In the genomic region with DNA sequence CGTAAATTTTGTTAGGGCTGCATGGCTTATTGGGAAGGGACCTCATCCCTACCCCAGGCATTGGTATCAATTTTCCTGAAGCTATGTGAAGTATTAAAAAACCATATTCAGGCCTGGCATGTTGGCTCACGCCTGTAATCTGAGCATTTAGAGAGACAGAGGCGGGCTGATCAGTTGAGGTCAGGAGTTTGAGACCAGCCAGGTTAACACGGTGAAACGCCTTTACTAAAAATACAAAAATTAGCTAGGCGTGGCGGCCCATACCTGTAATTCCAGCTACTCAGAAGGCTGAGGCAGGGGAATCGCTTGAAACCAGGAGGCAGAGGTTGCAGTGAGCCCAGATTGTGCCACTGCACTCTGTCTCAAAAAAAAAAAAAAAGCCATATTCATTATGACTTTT, we compare ENCODE assay signal across 12 cellular contexts. TPM values are rescaled to one million over a fixed set of nuclear protein-coding genes. Genes with fewer than 3 reads are reported as not detected.
DNase-seq lines count a peak whose midpoint lies in the region; ATAC-seq and TF ChIP-seq lines count a peak whose summit lies in the region.
"Had no signal": no experiment of that assay in that cellular context is flagged by ENCODE, and none has a peak within 500 bp of the region (broad histone marks: within the 10 kb centered on the region; RNA-seq: fewer than 3 reads in every experiment).

No MANE protein-coding gene starts in this region.

- peaks cover 4% of the 10 kb centered on the region for H3K9me3 Mint-ChIP-seq in activated naive CD4-positive, alpha-beta T cell treated with anti-CD3 and anti-CD28 coated beads, Interleukin-2, amount 50 U/mL, for 24 hours
- H3K9me3 Mint-ChIP-seq in activated CD8-positive, alpha-beta T cell treated with anti-CD3 and anti-CD28 coated beads, Interleukin-2, amount 10 ng/mL, durations not matched to agents 7 days and 5 days (ENCODE audit: insufficient read depth) = no peaks in the 10 kb centered on the region
- H3K9me3 Mint-ChIP-seq in glutamatergic neuron (ENCODE audit: unreplicated experiment) = no peaks in the 10 kb centered on the region

- no peak overlapping the region for H3K27ac ChIP-seq in thoracic aorta
- H3K27ac ChIP-seq: KMS-11 had no signal

- ATAC-seq in activated CD8-positive, alpha-beta T cell treated with anti-CD3 and anti-CD28 coated beads, Interleukin-2, amount 10 ng/mL, durations not matched to agents 7 days and 5 days = no peak
- no peak for ATAC-seq in thoracic aorta (ENCODE audit: insufficient number of reproducible peaks, low FRiP score, low read depth)
- no peak for ATAC-seq in HG03460 (IDR thresholded peaks at IDR 0.05; ENCODE audit: unreplicated experiment)

- peak overlapping the region; percentile 64 for H3K4me3 Mint-ChIP-seq in activated naive CD4-positive, alpha-beta T cell treated with anti-CD3 and anti-CD28 coated beads, Interleukin-2, amount 50 U/mL, for 24 hours
- peak overlapping the region; percentile 35 for H3K4me3 Mint-ChIP-seq in activated CD8-positive, alpha-beta T cell treated with anti-CD3 and anti-CD28 coated beads, Interleukin-2, amount 10 ng/mL, durations not matched to agents 7 days and 5 days
- H3K4me3 Mint-ChIP-seq in glutamatergic neuron (ENCODE audit: unreplicated experiment) = peak overlapping the region; percentile 95

- H3K4me1 Mint-ChIP-seq in activated naive CD4-positive, alpha-beta T cell treated with anti-CD3 and anti-CD28 coated beads, Interleukin-2, amount 50 U/mL, for 24 hours = peaks cover 81% of the 10 kb centered on the region
- peaks cover 53% of the 10 kb centered on the region for H3K4me1 Mint-ChIP-seq in activated CD8-positive, alpha-beta T cell treated with anti-CD3 and anti-CD28 coated beads, Interleukin-2, amount 10 ng/mL, durations not matched to agents 7 days and 5 days (ENCODE audit: low read depth)
- H3K4me1 Mint-ChIP-seq in glutamatergic neuron (ENCODE audit: low read depth, unreplicated experiment) = peaks cover 35% of the 10 kb centered on the region

- no peaks in the 10 kb centered on the region for H3K27me3 ChIP-seq in thoracic aorta (replicated peaks; ENCODE audit: insufficient read depth)
- H3K27me3 ChIP-seq: spleen had no signal

- no peak overlapping the region for H3K27ac Mint-ChIP-seq in activated naive CD4-positive, alpha-beta T cell treated with anti-CD3 and anti-CD28 coated beads, Interleukin-2, amount 50 U/mL, for 24 hours
- H3K27ac Mint-ChIP-seq in activated CD8-positive, alpha-beta T cell treated with anti-CD3 and anti-CD28 coated beads, Interleukin-2, amount 10 ng/mL, durations not matched to agents 7 days and 5 days = peak overlapping the region; percentile 41
- H3K27ac Mint-ChIP-seq in glutamatergic neuron (ENCODE audit: unreplicated experiment) = peak overlapping the region; percentile 48

- H3K4me3 ChIP-seq in thoracic aorta = peak overlapping the region; percentile 84

- H3K36me3 ChIP-seq in thoracic aorta = no peaks in the 10 kb centered on the region
- H3K36me3 ChIP-seq: spleen had no signal

- DNase-seq in activated naive CD4-positive, alpha-beta T cell treated with anti-CD3 and anti-CD28 coated beads, Interleukin-2, amount 50 U/mL, for 16 hours = no peak
- no peak for DNase-seq in activated CD8-positive, alpha-beta T cell treated with anti-CD3 and anti-CD28 coated beads, Interleukin-2, amount 10 ng/mL, durations not matched to agents 7 days and 5 days
- DNase-seq in glutamatergic neuron (no peak), thoracic aorta (ENCODE audit: low spot score) (no peak), NCI-H1105 treated with DMSO at 0.1 percent for 48 hours (lab: John Stamatoyannopoulos, UW) (no peak), nucleus accumbens (lab: John Stamatoyannopoulos, UW) (no peak)
- DNase-seq: NCI-H524, spleen, T-helper 9 cell had no signal

- POLR2A ChIA-PET in activated CD8-positive, alpha-beta T cell treated with anti-CD3 and anti-CD28 coated beads, Interleukin-2, amount 10 ng/mL, durations not matched to agents 7 days and 5 days (lab: Charles Lee) = interaction anchor here (0.6 to 2.2 kb wide), 7 partner anchors 16 to 285 kb away, joined by 3 to 12 read pairs (median 5); partner anchors contain the start of genes GDI2 and IL15RA

- H3K36me3 Mint-ChIP-seq in activated naive CD4-positive, alpha-beta T cell treated with anti-CD3 and anti-CD28 coated beads, Interleukin-2, amount 50 U/mL, for 24 hours = peaks cover 3% of the 10 kb centered on the region
- H3K36me3 Mint-ChIP-seq in activated CD8-positive, alpha-beta T cell treated with anti-CD3 and anti-CD28 coated beads, Interleukin-2, amount 10 ng/mL, durations not matched to agents 7 days and 5 days (ENCODE audit: low read depth) = peaks cover 10% of the 10 kb centered on the region
- no peaks in the 10 kb centered on the region for H3K36me3 Mint-ChIP-seq in glutamatergic neuron (ENCODE audit: unreplicated experiment)

- no peak for TF ChIP-seq CTCF in glutamatergic neuron (IDR thresholded peaks at IDR 0.05; ENCODE audit: partially characterized antibody, unreplicated experiment)
- TF ChIP-seq CTCF in thoracic aorta (IDR thresholded peaks at IDR 0.05) = no peak

- CTCF ChIA-PET in activated CD8-positive, alpha-beta T cell treated with anti-CD3 and anti-CD28 coated beads, Interleukin-2, amount 10 ng/mL, durations not matched to agents 7 days and 5 days (lab: Charles Lee) = interaction anchor here (1.1 to 2.9 kb wide), 6 partner anchors 9 to 75 kb away, joined by 4 to 9 read pairs (median 6); no protein-coding TSS in a partner anchor

- H3K4me1 ChIP-seq in thoracic aorta (ENCODE audit: control insufficient read depth in 1 of 2, low read depth in 2 of 2) = peaks cover 16 to 45% of the 10 kb centered on the region in 2 donors

- no peaks in the 10 kb centered on the region for H3K9me3 ChIP-seq in thoracic aorta
- H3K9me3 ChIP-seq: spleen had no signal

- H3K27me3 Mint-ChIP-seq in activated naive CD4-positive, alpha-beta T cell treated with anti-CD3 and anti-CD28 coated beads, Interleukin-2, amount 50 U/mL, for 24 hours = no peaks in the 10 kb centered on the region
- H3K27me3 Mint-ChIP-seq in activated CD8-positive, alpha-beta T cell treated with anti-CD3 and anti-CD28 coated beads, Interleukin-2, amount 10 ng/mL, durations not matched to agents 7 days and 5 days (ENCODE audit: low read depth) = no peaks in the 10 kb centered on the region
- no peaks in the 10 kb centered on the region for H3K27me3 Mint-ChIP-seq in glutamatergic neuron (ENCODE audit: unreplicated experiment)

RNA-seq across cellular contexts. Expression of gene TASOR2, which starts 7.1 kb away (rescaled TPM):
- 10 to 100 TPM; 44.5 to 54.3 TPM for total RNA-seq in activated CD8-positive, alpha-beta T cell treated with anti-CD3 and anti-CD28 coated beads, Interleukin-2, amount 10 ng/mL, durations not matched to agents 7 days and 5 days
- total RNA-seq in glutamatergic neuron (ENCODE audit: unreplicated experiment) (57.2 TPM), thoracic aorta (100 to 1,000 TPM in 1 of 2 donors, 10 to 100 TPM in 1; 43.9 to 123 TPM)

RNA-seq across cellular contexts. Expression of gene ASB13, which starts 25.4 kb away (rescaled TPM):
- total RNA-seq in activated CD8-positive, alpha-beta T cell treated with anti-CD3 and anti-CD28 coated beads, Interleukin-2, amount 10 ng/mL, durations not matched to agents 7 days and 5 days = 1 to 10 TPM; 4.4 to 5.6 TPM
- total RNA-seq in glutamatergic neuron (ENCODE audit: unreplicated experiment) = 13.9 TPM
- 10 to 100 TPM; 15.8 to 16.0 TPM for total RNA-seq in thoracic aorta

Comparison
In these comparisons a context has a peak if more than half of its experiments do, and no peak if none do; other contexts are left out.
1. H3K4me3 Mint-ChIP-seq: peak in every context shown above with its lines; median percentile 95 in glutamatergic neuron; 64 in activated naive CD4-positive, alpha-beta T cell treated with anti-CD3 and anti-CD28 coated beads, Interleukin-2, amount 50 U/mL, for 24 hours; 35 in activated CD8-positive, alpha-beta T cell treated with anti-CD3 and anti-CD28 coated beads, Interleukin-2, amount 10 ng/mL, durations not matched to agents 7 days and 5 days.